32 cellular contexts compared by ENCODE assay signal in the genomic region with DNA sequence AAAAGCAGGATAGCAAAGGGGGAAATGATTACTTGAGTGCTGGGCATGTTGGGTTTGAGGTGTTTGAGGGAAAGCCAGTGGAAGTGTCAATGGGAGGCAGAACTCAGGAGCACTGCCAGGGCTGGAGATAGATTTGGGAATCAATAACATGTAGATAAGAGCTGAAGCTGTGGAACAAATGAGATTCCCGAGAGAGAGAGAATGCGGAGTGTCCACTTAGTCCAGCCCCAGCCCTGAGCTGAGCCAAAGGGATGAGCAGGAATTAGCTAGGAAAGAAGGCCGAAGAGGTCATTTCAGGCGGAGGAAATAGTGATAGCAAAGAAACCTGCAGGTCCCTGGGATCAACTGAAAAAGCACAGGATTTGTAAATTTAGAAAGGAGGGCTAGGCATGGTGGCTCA.
"Had no signal": no experiment of that assay in that cellular context is flagged by ENCODE, and none has a peak within 500 bp of the region (broad histone marks: within the 10 kb centered on the region; RNA-seq: fewer than 3 reads in every experiment).

No MANE protein-coding gene starts in this region.

- H3K4me1 ChIP-seq: colonic mucosa, uterus had no signal

- H3K4me3 Mint-ChIP-seq: dendritic cell treated with granulocyte-macrophage colony-stimulating factor and Interleukin-4, amounts not matched to agents 40 ng/mL and 50 ng/mL, for 4 days; immature natural killer cell; naive thymus-derived CD8-positive, alpha-beta T cell; nephron progenitor cell; stimulated activated memory B cell treated with anti-CD40 and anti-IgM and Interleukin-4, amounts not matched to agents 10 μg/mL and 1 μg/mL and 100 μg/mL, for 72 hours had no signal

- ATAC-seq: heart right ventricle; left colon; left ventricle myocardium superior; lower lobe of right lung; naive thymus-derived CD8-positive, alpha-beta T cell; psoas muscle; right cardiac atrium; stimulated activated memory B cell treated with anti-CD40 and anti-IgM and Interleukin-4, amounts not matched to agents 10 μg/mL and 1 μg/mL and 100 μg/mL, for 72 hours; stimulated activated naive CD8-positive, alpha-beta T cell treated with anti-CD3 and anti-CD28 coated beads, Interleukin-15, Interleukin-2, amounts not matched to agents 100 U/mL and 50 U/mL, for 24 hours; upper lobe of right lung had no signal

- H3K27ac ChIP-seq: colonic mucosa, esophagus squamous epithelium, heart right ventricle, lower lobe of right lung, ovary, psoas muscle, skin epidermis, thoracic aorta, tibial nerve, upper lobe of right lung, uterus had no signal

- H3K9me3 ChIP-seq: colonic mucosa, esophagus squamous epithelium, heart right ventricle, lower lobe of right lung, ovary, psoas muscle, spleen, thoracic aorta, tibial nerve, upper lobe of right lung, uterus had no signal

- H3K36me3 ChIP-seq: colonic mucosa, esophagus squamous epithelium, heart right ventricle, lower lobe of right lung, ovary, spleen, thoracic aorta, tibial nerve, upper lobe of right lung, uterus had no signal

- H3K4me3 ChIP-seq: colonic mucosa, esophagus squamous epithelium, heart right ventricle, lower lobe of right lung, ovary, psoas muscle, skin epidermis, spleen, thoracic aorta, tibial nerve, upper lobe of right lung, uterus had no signal

- H3K36me3 Mint-ChIP-seq: immature natural killer cell; naive thymus-derived CD8-positive, alpha-beta T cell; stimulated activated memory B cell treated with anti-CD40 and anti-IgM and Interleukin-4, amounts not matched to agents 10 μg/mL and 1 μg/mL and 100 μg/mL, for 72 hours had no signal

- H3K27ac Mint-ChIP-seq: dendritic cell treated with granulocyte-macrophage colony-stimulating factor and Interleukin-4, amounts not matched to agents 40 ng/mL and 50 ng/mL, for 4 days; immature natural killer cell; nephron progenitor cell; stimulated activated memory B cell treated with anti-CD40 and anti-IgM and Interleukin-4, amounts not matched to agents 10 μg/mL and 1 μg/mL and 100 μg/mL, for 72 hours had no signal

- H3K27me3 ChIP-seq: colonic mucosa, ovary, upper lobe of right lung, uterus had no signal

- H3K9me3 Mint-ChIP-seq: dendritic cell treated with granulocyte-macrophage colony-stimulating factor and Interleukin-4, amounts not matched to agents 40 ng/mL and 50 ng/mL, for 4 days; naive thymus-derived CD8-positive, alpha-beta T cell; nephron progenitor cell; stimulated activated memory B cell treated with anti-CD40 and anti-IgM and Interleukin-4, amounts not matched to agents 10 μg/mL and 1 μg/mL and 100 μg/mL, for 72 hours had no signal

- DNase-seq: colonic mucosa; effector memory CD4-positive, alpha-beta T cell; erythroblast; esophagus squamous epithelium; foreskin melanocyte; glutamatergic neuron; heart right ventricle; hippocampal formation; immature natural killer cell; islet precursor cell; kidney glomerular epithelial cell; left colon; left ventricle myocardium superior; lower lobe of right lung; naive thymus-derived CD8-positive, alpha-beta T cell; nephron progenitor cell; occipital lobe; ovary; posterior cingulate gyrus; psoas muscle; right cardiac atrium; spleen; stimulated activated CD4-positive, alpha-beta T cell treated with anti-CD3 and anti-CD28 coated beads, Interleukin-4, amount 100 ng/mL, for 4 hours; stimulated activated naive CD8-positive, alpha-beta T cell treated with anti-CD3 and anti-CD28 coated beads, Interleukin-15, Interleukin-2, amounts not matched to agents 100 U/mL and 50 U/mL, for 24 hours; substantia nigra; upper lobe of right lung; uterus had no signal
